Comparison of ENCODE assay signal across 12 cellular contexts in genomic region chr14:92676031-92676430, GRCh38.
DNase-seq lines count a peak whose midpoint lies in the region; ATAC-seq and TF ChIP-seq lines count a peak whose summit lies in the region.
"Had no signal": no experiment of that assay in that cellular context is flagged by ENCODE, and none has a peak within 500 bp of the region (broad histone marks: within the 10 kb centered on the region; RNA-seq: fewer than 3 reads in every experiment).

No MANE protein-coding gene starts in this region.

- no peak for DNase-seq in Karpas-422
- DNase-seq in activated naive CD8-positive, alpha-beta T cell treated with anti-CD3 and anti-CD28 coated beads, Interleukin-2, amount 10 ng/mL, durations not matched to agents 7 days and 5 days, result no peak
- DNase-seq in natural killer cell treated with Interleukin-12 subunit alpha and Interleukin-12 subunit beta and Interleukin-15 and Interleukin-18, amount 100 ng/mL, for 72 hours (ENCODE audit: low spot score), result no peak
- DNase-seq in esophagus muscularis mucosa (ENCODE audit: extremely low spot score), result no peak
- no peak for DNase-seq in trophoblast cell
- DNase-seq in NCI-H2227 treated with DMSO at 0.1 percent for 48 hours (lab: John Stamatoyannopoulos, UW), result no peak
- DNase-seq: activated effector memory CD4-positive, alpha-beta T cell treated with Interleukin-2 at 50 U/mL for 16 hours; NCI-H1694 had no signal

- H3K4me1 Mint-ChIP-seq in activated naive CD8-positive, alpha-beta T cell treated with anti-CD3 and anti-CD28 coated beads, Interleukin-2, amount 10 ng/mL, durations not matched to agents 7 days and 5 days, result peaks cover 38% of the 10 kb centered on the region
- peaks cover 48 to 64% of the 10 kb centered on the region in 2 donors for H3K4me1 Mint-ChIP-seq in natural killer cell treated with Interleukin-12 subunit alpha and Interleukin-12 subunit beta and Interleukin-15 and Interleukin-18, amount 100 ng/mL, for 72 hours (ENCODE audit: low read depth in 2 of 2)

- H3K36me3 ChIP-seq in DOHH2 (ENCODE audit: control insufficient read depth, low read length) (no peaks in the 10 kb centered on the region), Karpas-422 (ENCODE audit: insufficient read depth, low read length) (no peaks in the 10 kb centered on the region), esophagus muscularis mucosa (peaks cover 11 to 47% (median 35%) of the 10 kb centered on the region in 4 donors), trophoblast cell (ENCODE audit: control insufficient read depth in 1 of 2, insufficient read depth in 2 of 2, low read length in 2 of 2) (peaks cover 17 to 18% of the 10 kb centered on the region in 2 experiments)
- H3K36me3 ChIP-seq: uterus had no signal

- peaks cover 58% of the 10 kb centered on the region for H3K36me3 Mint-ChIP-seq in activated naive CD8-positive, alpha-beta T cell treated with anti-CD3 and anti-CD28 coated beads, Interleukin-2, amount 10 ng/mL, durations not matched to agents 7 days and 5 days
- peaks cover 25% of the 10 kb centered on the region for H3K36me3 Mint-ChIP-seq in natural killer cell treated with Interleukin-12 subunit alpha and Interleukin-12 subunit beta and Interleukin-15 and Interleukin-18, amount 100 ng/mL, for 72 hours

- H2BK12ac ChIP-seq in trophoblast cell (ENCODE audit: low read length), result no peak overlapping the region

- ATAC-seq in activated naive CD8-positive, alpha-beta T cell treated with anti-CD3 and anti-CD28 coated beads, Interleukin-2, amount 10 ng/mL, durations not matched to agents 7 days and 5 days (ENCODE audit: low read depth), result no peak
- ATAC-seq in natural killer cell treated with Interleukin-12 subunit alpha and Interleukin-12 subunit beta and Interleukin-15 and Interleukin-18, amount 100 ng/mL, for 72 hours, result no peak
- no peak for ATAC-seq in HG03457 (IDR thresholded peaks at IDR 0.05; ENCODE audit: unreplicated experiment)

- no peak overlapping the region for H3K4ac ChIP-seq in trophoblast cell (ENCODE audit: low read depth, low read length)

- H2AFZ ChIP-seq in Karpas-422 (ENCODE audit: low read length) (no peak overlapping the region), trophoblast cell (ENCODE audit: insufficient read depth, low read length, poor library complexity) (no peak overlapping the region)

- no peak overlapping the region for H3K18ac ChIP-seq in trophoblast cell (ENCODE audit: low read length)

- H4K91ac ChIP-seq in trophoblast cell (ENCODE audit: low read depth, low read length), result no peak overlapping the region

- no peaks in the 10 kb centered on the region for H3K9me2 ChIP-seq in DOHH2 (replicated peaks; ENCODE audit: control insufficient read depth, low read length)
- no peaks in the 10 kb centered on the region for H3K9me2 ChIP-seq in Karpas-422 (replicated peaks; ENCODE audit: insufficient read depth, low read length)

- H3K27ac ChIP-seq in DOHH2 (ENCODE audit: low read depth, low read length) (no peak overlapping the region), Karpas-422 (ENCODE audit: low read length) (no peak overlapping the region), esophagus muscularis mucosa (replicated peaks in 1 of 4) (no peak overlapping the region), trophoblast cell (ENCODE audit: low read depth, low read length) (no peak overlapping the region)
- H3K27ac ChIP-seq: uterus had no signal

- no peaks in the 10 kb centered on the region for H3K27me3 Mint-ChIP-seq in activated naive CD8-positive, alpha-beta T cell treated with anti-CD3 and anti-CD28 coated beads, Interleukin-2, amount 10 ng/mL, durations not matched to agents 7 days and 5 days
- H3K27me3 Mint-ChIP-seq in natural killer cell treated with Interleukin-12 subunit alpha and Interleukin-12 subunit beta and Interleukin-15 and Interleukin-18, amount 100 ng/mL, for 72 hours, result no peaks in the 10 kb centered on the region

- H3K9me3 Mint-ChIP-seq in activated naive CD8-positive, alpha-beta T cell treated with anti-CD3 and anti-CD28 coated beads, Interleukin-2, amount 10 ng/mL, durations not matched to agents 7 days and 5 days, result peaks cover 1% of the 10 kb centered on the region
- H3K9me3 Mint-ChIP-seq in natural killer cell treated with Interleukin-12 subunit alpha and Interleukin-12 subunit beta and Interleukin-15 and Interleukin-18, amount 100 ng/mL, for 72 hours, result no peaks in the 10 kb centered on the region

- POLR2A ChIA-PET in activated naive CD8-positive, alpha-beta T cell treated with anti-CD3 and anti-CD28 coated beads, Interleukin-2, amount 10 ng/mL, durations not matched to agents 7 days and 5 days (lab: Charles Lee), result no interaction called here

- H2BK120ac ChIP-seq in trophoblast cell (ENCODE audit: insufficient read depth, low read length, poor library complexity), result no peak overlapping the region

- no peaks in the 10 kb centered on the region for H3F3A ChIP-seq in DOHH2 (ENCODE audit: control insufficient read depth, insufficient read depth)

- TF ChIP-seq CTCF in DOHH2 (IDR thresholded peaks at IDR 0.05; ENCODE audit: low read depth, low read length, poor library complexity, severe bottlenecking) (no peak), esophagus muscularis mucosa (IDR thresholded peaks at IDR 0.05) (no peak)

- H2BK5ac ChIP-seq in trophoblast cell (ENCODE audit: low read depth, low read length, poor library complexity), result no peak overlapping the region

- no peak overlapping the region for H4K8ac ChIP-seq in trophoblast cell (ENCODE audit: low read depth, low read length)

- no peak overlapping the region for H4K12ac ChIP-seq in trophoblast cell (ENCODE audit: low read depth, low read length)

- H3K4me3 Mint-ChIP-seq in activated naive CD8-positive, alpha-beta T cell treated with anti-CD3 and anti-CD28 coated beads, Interleukin-2, amount 10 ng/mL, durations not matched to agents 7 days and 5 days, result peak overlapping the region; percentile 54
- peak overlapping the region; percentile 19 for H3K4me3 Mint-ChIP-seq in natural killer cell treated with Interleukin-12 subunit alpha and Interleukin-12 subunit beta and Interleukin-15 and Interleukin-18, amount 100 ng/mL, for 72 hours

- no peaks in the 10 kb centered on the region for H3K79me2 ChIP-seq in DOHH2 (ENCODE audit: control insufficient read depth, low read length)
- no peaks in the 10 kb centered on the region for H3K79me2 ChIP-seq in Karpas-422 (ENCODE audit: low read length)
- H3K79me2 ChIP-seq in trophoblast cell (ENCODE audit: control insufficient read depth, insufficient read depth, low read length, poor library complexity), result no peaks in the 10 kb centered on the region

- peak overlapping the region; percentile 61 for H3K27ac Mint-ChIP-seq in activated naive CD8-positive, alpha-beta T cell treated with anti-CD3 and anti-CD28 coated beads, Interleukin-2, amount 10 ng/mL, durations not matched to agents 7 days and 5 days
- peak overlapping the region; percentile 57 to 86 for H3K27ac Mint-ChIP-seq in natural killer cell treated with Interleukin-12 subunit alpha and Interleukin-12 subunit beta and Interleukin-15 and Interleukin-18, amount 100 ng/mL, for 72 hours

- intact Hi-C loops in esophagus muscularis mucosa (cut with DNase I), result loop anchor here (5.0 kb wide), 1 partner anchor 64 kb away; no protein-coding TSS in a partner anchor

- peak overlapping the region; percentile 49 for H3K4me2 ChIP-seq in DOHH2 (ENCODE audit: low read length)
- peak overlapping the region; percentile 30 for H3K4me2 ChIP-seq in Karpas-422 (ENCODE audit: low read depth, low read length, poor library complexity, severe bottlenecking)
- no peak overlapping the region for H3K4me2 ChIP-seq in trophoblast cell (ENCODE audit: low read length)

- no peak for TF ChIP-seq EP300 in esophagus muscularis mucosa (IDR thresholded peaks at IDR 0.05)

- no peak for TF ChIP-seq POLR2A in esophagus muscularis mucosa (IDR thresholded peaks at IDR 0.05; ENCODE audit: low read depth)

- H4K20me1 ChIP-seq in DOHH2 (ENCODE audit: control insufficient read depth, insufficient read depth, low read depth, low read length) (no peaks in the 10 kb centered on the region), Karpas-422 (ENCODE audit: insufficient read depth, low read depth, low read length) (peaks cover 24% of the 10 kb centered on the region)

- no peak overlapping the region for H3K14ac ChIP-seq in trophoblast cell (ENCODE audit: low read length)

- H3K27me3 ChIP-seq in DOHH2 (ENCODE audit: control insufficient read depth, low read length) (no peaks in the 10 kb centered on the region), Karpas-422 (ENCODE audit: low read length) (peaks cover 4% of the 10 kb centered on the region; the same call in 1 of the 2 replicates), esophagus muscularis mucosa (no peaks in the 10 kb centered on the region), trophoblast cell (ENCODE audit: insufficient read depth, low read length) (no peaks in the 10 kb centered on the region)
- H3K27me3 ChIP-seq: uterus had no signal

- H3K4me1 ChIP-seq in DOHH2 (ENCODE audit: control insufficient read depth, low read length) (peaks cover 30% of the 10 kb centered on the region), Karpas-422 (ENCODE audit: low read length) (peaks cover 28% of the 10 kb centered on the region), esophagus muscularis mucosa (peaks cover 0 to 11% (median 5%) of the 10 kb centered on the region in 4 donors), trophoblast cell (ENCODE audit: control insufficient read depth in 1 of 2, insufficient read depth in 2 of 2, low read length in 2 of 2) (no peaks in the 10 kb centered on the region)
- H3K4me1 ChIP-seq: uterus had no signal

- H3K4me3 ChIP-seq in DOHH2 (ENCODE audit: low read length) (peak overlapping the region; percentile 11; the same call in 1 of the 2 replicates), Karpas-422 (ENCODE audit: low read length) (peak overlapping the region; percentile 0; the same call in 1 of the 2 replicates), esophagus muscularis mucosa (no peak overlapping the region), trophoblast cell (ENCODE audit: low read depth, low read length) (no peak overlapping the region)
- H3K4me3 ChIP-seq: lung, uterus had no signal

- H3K9ac ChIP-seq in Karpas-422 (ENCODE audit: low read length), result peak overlapping the region; percentile 4; the same call in 1 of the 2 replicates
- no peak overlapping the region for H3K9ac ChIP-seq in trophoblast cell (ENCODE audit: low read length)

- 60% methylated on average over 7 of the region's 7 CpGs for WGBS in esophagus muscularis mucosa
- WGBS in trophoblast cell (ENCODE audit: extremely low coverage, insufficient coverage, insufficient read length), result no CpG with 5 or more reads among the region's 7 CpGs

- H2AK5ac ChIP-seq in trophoblast cell (ENCODE audit: low read length), result no peak overlapping the region

- H3K79me1 ChIP-seq in trophoblast cell (ENCODE audit: low read length), result no peaks in the 10 kb centered on the region

- no peaks in the 10 kb centered on the region for H3K9me3 ChIP-seq in DOHH2 (ENCODE audit: control insufficient read depth, insufficient read depth, low read length)
- H3K9me3 ChIP-seq in Karpas-422 (ENCODE audit: low read length), result no peaks in the 10 kb centered on the region
- H3K9me3 ChIP-seq in esophagus muscularis mucosa, result no peaks in the 10 kb centered on the region
- no peaks in the 10 kb centered on the region for H3K9me3 ChIP-seq in trophoblast cell (ENCODE audit: insufficient read depth, low read depth, low read length)
- H3K9me3 ChIP-seq: uterus had no signal

- H3K23ac ChIP-seq in trophoblast cell (ENCODE audit: low read length), result no peak overlapping the region

Comparison
In these comparisons a context has a peak if more than half of its experiments do, and no peak if none do; other contexts are left out.
1. H3K4me3 ChIP-seq: peak in DOHH2 (single experiment) and Karpas-422 (single experiment); none in esophagus muscularis mucosa (0 of 4) and trophoblast cell (single experiment).